13 cellular contexts compared by ENCODE assay signal in genomic region chr7:28688651-28689050, GRCh38.
A peak's percentile ranks its signal among the peaks of the same experiment; 100 is the strongest.
DNase-seq lines count a peak whose midpoint lies in the region; ATAC-seq, FAIRE-seq and TF ChIP-seq lines count a peak whose summit lies in the region.
"Had no signal": no experiment of that assay in that cellular context is flagged by ENCODE, and none has a peak within 500 bp of the region (broad histone marks: within the 10 kb centered on the region; RNA-seq: fewer than 3 reads in every experiment).

No MANE protein-coding gene starts in this region.

- ATAC-seq in HG03139 (IDR thresholded peaks at IDR 0.05; ENCODE audit: unreplicated experiment): no peak
- ATAC-seq: left lung had no signal

- DNase-seq in AG08395 (ENCODE audit: low spot score) (peak; percentile 61), RCC 7860 (ENCODE audit: low spot score) (peak; percentile 64), epithelial cell of esophagus (ENCODE audit: low read depth) (peak; percentile 32)
- no peak for DNase-seq in stimulated activated CD4-positive, alpha-beta T cell treated with anti-CD3 and anti-CD28 coated beads, Interleukin-12 subunit alpha, Interleukin-12 subunit beta, amount 100 ng/mL, for 4 hours
- no peak for DNase-seq in activated T-helper 1 cell treated with anti-CD3 and anti-CD28 coated beads, Interleukin-12 subunit alpha, Interleukin-12 subunit beta, Interleukin-2, Interleukin-4 antibody, amounts not matched to agents 30 ng/mL and 10 ng/mL and 1 ng/mL, durations not matched to agents 14 hours and 24 hours and 36 hours (ENCODE audit: low spot score)
- no peak for DNase-seq in stimulated activated CD4-positive, alpha-beta T cell treated with anti-CD3 and anti-CD28 coated beads, Interleukin-1b, Interleukin-23, amount 100 ng/mL, for 48 hours
- DNase-seq: DND-41, left lung, RPMI8226 had no signal

- peaks cover 4% of the 10 kb centered on the region for H3K27me3 Mint-ChIP-seq in activated T-helper 1 cell treated with anti-CD3 and anti-CD28 coated beads, Interleukin-12 subunit alpha, Interleukin-12 subunit beta, Interleukin-2, Interleukin-4 antibody, amounts not matched to agents 30 ng/mL and 10 ng/mL and 1 ng/mL, durations not matched to agents 14 hours and 24 hours and 36 hours (ENCODE audit: insufficient read depth)

- FAIRE-seq in RCC 7860 (lab: Jason Lieb, UNC): peak; percentile 91
- FAIRE-seq: GM18507 had no signal

- H3K36me3 ChIP-seq in muscle layer of colon (ENCODE audit: insufficient read depth, low read length): no peaks in the 10 kb centered on the region
- H3K36me3 ChIP-seq: left lung had no signal

- no peaks in the 10 kb centered on the region for H3K27me3 ChIP-seq in muscle layer of colon (ENCODE audit: control insufficient read depth in 1 of 2, insufficient read depth in 2 of 2, low read length in 2 of 2)
- H3K27me3 ChIP-seq: left lung had no signal

- no peaks in the 10 kb centered on the region for H3K4me1 Mint-ChIP-seq in activated T-helper 1 cell treated with anti-CD3 and anti-CD28 coated beads, Interleukin-12 subunit alpha, Interleukin-12 subunit beta, Interleukin-2, Interleukin-4 antibody, amounts not matched to agents 30 ng/mL and 10 ng/mL and 1 ng/mL, durations not matched to agents 14 hours and 24 hours and 36 hours (ENCODE audit: low read depth)

- H3K4me3 Mint-ChIP-seq in activated T-helper 1 cell treated with anti-CD3 and anti-CD28 coated beads, Interleukin-12 subunit alpha, Interleukin-12 subunit beta, Interleukin-2, Interleukin-4 antibody, amounts not matched to agents 30 ng/mL and 10 ng/mL and 1 ng/mL, durations not matched to agents 14 hours and 24 hours and 36 hours: no peak overlapping the region

- no peaks in the 10 kb centered on the region for H3K36me3 Mint-ChIP-seq in activated T-helper 1 cell treated with anti-CD3 and anti-CD28 coated beads, Interleukin-12 subunit alpha, Interleukin-12 subunit beta, Interleukin-2, Interleukin-4 antibody, amounts not matched to agents 30 ng/mL and 10 ng/mL and 1 ng/mL, durations not matched to agents 14 hours and 24 hours and 36 hours (ENCODE audit: low read depth)

- H3K9ac ChIP-seq in muscle layer of colon (ENCODE audit: low read length): no peak overlapping the region

- H3K4me3 ChIP-seq in epithelial cell of esophagus (ENCODE audit: low read length): no peak overlapping the region
- H3K4me3 ChIP-seq in muscle layer of colon (ENCODE audit: low read depth in 1 of 2, low read length in 2 of 2): peak overlapping the region in 1 of 2 donors; percentile 42

- peaks cover 34% of the 10 kb centered on the region for H3K4me1 ChIP-seq in muscle layer of colon (ENCODE audit: insufficient read depth, low read length)

- H3K27ac ChIP-seq in muscle layer of colon (ENCODE audit: low read depth, low read length): peak overlapping the region; percentile 22

- H3K9me3 Mint-ChIP-seq in activated T-helper 1 cell treated with anti-CD3 and anti-CD28 coated beads, Interleukin-12 subunit alpha, Interleukin-12 subunit beta, Interleukin-2, Interleukin-4 antibody, amounts not matched to agents 30 ng/mL and 10 ng/mL and 1 ng/mL, durations not matched to agents 14 hours and 24 hours and 36 hours: no peaks in the 10 kb centered on the region

- intact Hi-C loops in activated T-helper 1 cell treated with anti-CD3 and anti-CD28 coated beads, Interleukin-12 subunit alpha, Interleukin-12 subunit beta, Interleukin-2, Interleukin-4 antibody, amounts not matched to agents 30 ng/mL and 10 ng/mL and 1 ng/mL, durations not matched to agents 14 hours and 24 hours and 36 hours (cut with micrococcal nuclease): no loop called here

- no peaks in the 10 kb centered on the region for H3K9me3 ChIP-seq in muscle layer of colon (ENCODE audit: low read length)
- H3K9me3 ChIP-seq: left lung had no signal

- TF ChIP-seq CTCF in epithelial cell of esophagus (IDR thresholded peaks at IDR 0.05; ENCODE audit: insufficient read depth, low read depth, low read length, missing control alignments): no peak

- no peak overlapping the region for H3K27ac Mint-ChIP-seq in activated T-helper 1 cell treated with anti-CD3 and anti-CD28 coated beads, Interleukin-12 subunit alpha, Interleukin-12 subunit beta, Interleukin-2, Interleukin-4 antibody, amounts not matched to agents 30 ng/mL and 10 ng/mL and 1 ng/mL, durations not matched to agents 14 hours and 24 hours and 36 hours
- H3K27ac Mint-ChIP-seq: progenitor cell of endocrine pancreas had no signal

Comparison
In these comparisons a context has a peak if more than half of its experiments do, and no peak if none do; other contexts are left out.
1. DNase-seq: peak in AG08395 (single experiment), RCC 7860 (single experiment) and epithelial cell of esophagus (single experiment); none in stimulated activated CD4-positive, alpha-beta T cell treated with anti-CD3 and anti-CD28 coated beads, Interleukin-12 subunit alpha, Interleukin-12 subunit beta, amount 100 ng/mL, for 4 hours (single experiment), activated T-helper 1 cell treated with anti-CD3 and anti-CD28 coated beads, Interleukin-12 subunit alpha, Interleukin-12 subunit beta, Interleukin-2, Interleukin-4 antibody, amounts not matched to agents 30 ng/mL and 10 ng/mL and 1 ng/mL, durations not matched to agents 14 hours and 24 hours and 36 hours (single experiment) and stimulated activated CD4-positive, alpha-beta T cell treated with anti-CD3 and anti-CD28 coated beads, Interleukin-1b, Interleukin-23, amount 100 ng/mL, for 48 hours (single experiment).